17 cellular contexts compared by ENCODE assay signal in genomic region chr13:77986699-77987098, GRCh38.
"Had no signal": no experiment of that assay in that cellular context is flagged by ENCODE, and none has a peak within 500 bp of the region (broad histone marks: within the 10 kb centered on the region; RNA-seq: fewer than 3 reads in every experiment).

No MANE protein-coding gene starts in this region.

- H3K4me1 ChIP-seq: lower lobe of right lung, neural progenitor cell, transverse colon had no signal

- ATAC-seq: activated T-cell treated with anti-CD3 and anti-CD28 coated beads, Interleukin-2, amount 50 U/mL, for 4 hours; lower lobe of right lung; naive thymus-derived CD8-positive, alpha-beta T cell had no signal

- H3K9me3 ChIP-seq: adrenal gland, lower lobe of right lung, transverse colon had no signal

- H3K36me3 ChIP-seq: adrenal gland, lower lobe of right lung, neural progenitor cell, transverse colon had no signal

- H3K9ac ChIP-seq: neural progenitor cell had no signal

- H3K27ac ChIP-seq: lower lobe of right lung, neural progenitor cell, transverse colon had no signal

- H2AFZ ChIP-seq: neural progenitor cell had no signal

- DNase-seq: activated CD4-positive, alpha-beta T cell treated with anti-CD3 and anti-CD28 coated beads for 4 hours; activated CD4-positive, alpha-beta T cell treated with anti-CD3 and anti-CD28 coated beads, Interleukin-2, amount 50 U/mL, for 48 hours; activated CD4-positive, CD25-positive, alpha-beta regulatory T cell; activated CD8-positive, alpha-beta memory T cell treated with anti-CD3 and anti-CD28 coated beads, Interleukin-2, amount 50 U/mL, for 48 hours; activated naive CD4-positive, alpha-beta T cell; activated T-cell treated with anti-CD3 and anti-CD28 coated beads, Interleukin-2, amount 50 U/mL, for 4 hours; adrenal gland; effector CD4-positive, alpha-beta T cell; erythroblast; foreskin fibroblast; kidney; lower lobe of right lung; naive thymus-derived CD8-positive, alpha-beta T cell; stimulated activated CD4-positive, alpha-beta T cell treated with anti-CD3 and anti-CD28 coated beads, Interleukin-4, amount 100 ng/mL, for 24 hours; T-helper 9 cell; transverse colon had no signal

- H3K27me3 ChIP-seq: adrenal gland, neural progenitor cell, transverse colon had no signal

- H3K4me3 ChIP-seq: adrenal gland, lower lobe of right lung, neural progenitor cell, transverse colon had no signal

- H3K4me2 ChIP-seq: neural progenitor cell had no signal
